ENCODE assay signal across 24 cellular contexts in genomic region chr6:83169096-83169495, GRCh38.
"Had no signal": no experiment of that assay in that cellular context is flagged by ENCODE, and none has a peak within 500 bp of the region (broad histone marks: within the 10 kb centered on the region; RNA-seq: fewer than 3 reads in every experiment).

No MANE protein-coding gene starts in this region.

- H3K4me3 Mint-ChIP-seq: activated CD4-positive, alpha-beta T cell treated with anti-CD3 and anti-CD28 coated beads, Interleukin-2, amount 10 ng/mL, durations not matched to agents 24 days and 14 days; activated CD8-positive, alpha-beta T cell treated with anti-CD3 and anti-CD28 coated beads for 36 hours; activated T-cell treated with anti-CD3 and anti-CD28 coated beads, Interleukin-2, amount 50 U/mL, for 72 hours; activated T-helper 17 cell treated with anti-CD3 and anti-CD28 coated beads, Interleukin-2, amount 50 U/mL, for 72 hours; T-helper 1 cell treated with Interleukin-12 subunit alpha and Interleukin-12 subunit beta and Interleukin-4 antibody, amounts not matched to agents 30 μg/mL and 1 μg/mL, for 36 hours; T-helper 2 cell treated with Interferon-gamma antibody and Interleukin-4, amounts not matched to agents 5 μg/mL and 100 μg/mL, for 36 hours had no signal

- H3K27ac Mint-ChIP-seq: activated CD4-positive, alpha-beta T cell treated with anti-CD3 and anti-CD28 coated beads, Interleukin-2, amount 10 ng/mL, durations not matched to agents 24 days and 14 days; activated CD8-positive, alpha-beta T cell treated with anti-CD3 and anti-CD28 coated beads for 36 hours; activated T-helper 17 cell treated with anti-CD3 and anti-CD28 coated beads, Interleukin-2, amount 50 U/mL, for 72 hours; T-helper 1 cell treated with Interleukin-12 subunit alpha and Interleukin-12 subunit beta and Interleukin-4 antibody, amounts not matched to agents 30 μg/mL and 1 μg/mL, for 36 hours; T-helper 2 cell treated with Interferon-gamma antibody and Interleukin-4, amounts not matched to agents 5 μg/mL and 100 μg/mL, for 36 hours had no signal

- DNase-seq: activated CD4-positive, alpha-beta T cell treated with anti-CD3 and anti-CD28 coated beads, Interleukin-2, amount 10 ng/mL, durations not matched to agents 24 days and 14 days; activated CD4-positive, alpha-beta T cell treated with anti-CD3 and anti-CD28 coated beads, Interleukin-2, amount 50 U/mL, for 4 hours; activated CD8-positive, alpha-beta T cell treated with anti-CD3 and anti-CD28 coated beads for 36 hours; activated effector memory CD4-positive, alpha-beta T cell treated with anti-CD3 and anti-CD28 coated beads, Interleukin-2, amount 50 U/mL, for 16 hours; activated naive CD4-positive, alpha-beta T cell; activated T-cell treated with anti-CD3 and anti-CD28 coated beads, Interleukin-2, amount 50 U/mL, for 1 hour; activated T-cell treated with anti-CD3 and anti-CD28 coated beads, Interleukin-2, amount 50 U/mL, for 72 hours; MM.1S; MV-4-11; NCI-H1092; NCI-H1436 treated with DMSO at 0.1 percent for 48 hours; NCI-H1694 treated with DMSO at 0.1 percent for 48 hours; NCI-H2029; NCI-H345; NCI-H524 treated with DMSO at 0.1 percent for 48 hours; SHP77; SJCRH30; SK-N-SH had no signal

- FAIRE-seq: TTC549 had no signal

- H3K9me3 Mint-ChIP-seq: activated CD4-positive, alpha-beta T cell treated with anti-CD3 and anti-CD28 coated beads, Interleukin-2, amount 10 ng/mL, durations not matched to agents 24 days and 14 days; activated CD8-positive, alpha-beta T cell treated with anti-CD3 and anti-CD28 coated beads for 36 hours; activated naive CD4-positive, alpha-beta T cell treated with anti-CD3 and anti-CD28 coated beads, Interleukin-2, amount 50 U/mL, for 72 hours; activated T-cell treated with anti-CD3 and anti-CD28 coated beads, Interleukin-2, amount 50 U/mL, for 72 hours; activated T-helper 17 cell treated with anti-CD3 and anti-CD28 coated beads, Interleukin-2, amount 50 U/mL, for 72 hours; T-helper 1 cell treated with Interleukin-12 subunit alpha and Interleukin-12 subunit beta and Interleukin-4 antibody, amounts not matched to agents 30 μg/mL and 1 μg/mL, for 36 hours; T-helper 2 cell treated with Interferon-gamma antibody and Interleukin-4, amounts not matched to agents 5 μg/mL and 100 μg/mL, for 36 hours had no signal

- H3K4me1 Mint-ChIP-seq: activated T-helper 17 cell treated with anti-CD3 and anti-CD28 coated beads, Interleukin-2, amount 50 U/mL, for 72 hours had no signal

- ATAC-seq: activated CD8-positive, alpha-beta T cell treated with anti-CD3 and anti-CD28 coated beads for 36 hours; activated naive CD4-positive, alpha-beta T cell treated with anti-CD3 and anti-CD28 coated beads, Interleukin-2, amount 50 U/mL, for 72 hours; activated T-cell treated with anti-CD3 and anti-CD28 coated beads, Interleukin-2, amount 50 U/mL, for 72 hours; activated T-helper 17 cell treated with anti-CD3 and anti-CD28 coated beads, Interleukin-2, amount 50 U/mL, for 72 hours; Panc1 had no signal

- H3K27me3 Mint-ChIP-seq: activated CD4-positive, alpha-beta T cell treated with anti-CD3 and anti-CD28 coated beads, Interleukin-2, amount 10 ng/mL, durations not matched to agents 24 days and 14 days; activated CD8-positive, alpha-beta T cell treated with anti-CD3 and anti-CD28 coated beads for 36 hours; activated T-helper 17 cell treated with anti-CD3 and anti-CD28 coated beads, Interleukin-2, amount 50 U/mL, for 72 hours had no signal
